7 cellular contexts compared by ENCODE assay signal in genomic region chr11:61817471-61818202, GRCh38. TPM values are rescaled to one million over a fixed set of nuclear protein-coding genes. Genes with fewer than 3 reads are reported as not detected.
DNase-seq lines count a peak whose midpoint lies in the region; FAIRE-seq and TF ChIP-seq lines count a peak whose summit lies in the region.

No MANE protein-coding gene starts in this region.

- H3K9me2 ChIP-seq in GM23248 (ENCODE audit: insufficient read depth) = no peaks in the 10 kb centered on the region

- H4K20me1 ChIP-seq in GM23248 (ENCODE audit: insufficient read depth) = no peaks in the 10 kb centered on the region

- in situ Hi-C loops in GM23248 (cut with MboI) = no loop called here

- H3K9me3 ChIP-seq in GM23248 (ENCODE audit: low read depth) (no peaks in the 10 kb centered on the region), SJCRH30 (replicated peaks) (no peaks in the 10 kb centered on the region), skeletal muscle tissue (ENCODE audit: control insufficient read depth in 3 of 3, low read length in 3 of 3) (no peaks in the 10 kb centered on the region)

- FAIRE-seq in H54 (lab: Jason Lieb, UNC) = no peak

- peak overlapping the region; percentile 84 for H2AFZ ChIP-seq in GM23248

- H3K4me3 ChIP-seq in GM23248 = peak overlapping the region; percentile 81
- H3K4me3 ChIP-seq in SJCRH30 = peak overlapping the region; percentile 72
- H3K4me3 ChIP-seq in fibroblast of the aortic adventitia (ENCODE audit: low read depth, low read length) = peak overlapping the region; percentile 91
- H3K4me3 ChIP-seq in skeletal muscle tissue (ENCODE audit: low read length in 3 of 3) = peak overlapping the region in 2 of 3 donors; percentile 51 to 96

- no peak for TF ChIP-seq POLR2A in H54 (IDR thresholded peaks at IDR 0.05; ENCODE audit: low read depth, low read length)

- H3K4me1 ChIP-seq in GM23248 (ENCODE audit: insufficient read depth) (peaks cover 8% of the 10 kb centered on the region), SJCRH30 (no peaks in the 10 kb centered on the region), skeletal muscle tissue (ENCODE audit: control insufficient read depth in 3 of 3, insufficient read depth in 3 of 3, low read length in 3 of 3) (peaks cover 15 to 25% (median 18%) of the 10 kb centered on the region in 3 donors)

- DNase-seq in GM23248 (no peak), SJCRH30 (no peak), fibroblast of the aortic adventitia (ENCODE audit: low read depth) (no peak), globus pallidus (ENCODE audit: low spot score) (no peak), iPS-NIHi7 (ENCODE audit: extremely low spot score) (no peak), H54 (ENCODE audit: insufficient read length, low spot score) (no peak)

- 61 to 66% methylated on average over 6 of the region's 6 CpGs for WGBS in GM23248 (ENCODE audit: low coverage in 1 of 2, low lambda C conversion rate in 2 of 2, missing lambda C conversion rate in 2 of 2), 2 experiments

- H3K4me2 ChIP-seq in GM23248 (ENCODE audit: unreplicated experiment) = peak overlapping the region; percentile 94

- H3K27ac ChIP-seq in GM23248 (peak overlapping the region; percentile 43), SJCRH30 (peak overlapping the region; percentile 80), skeletal muscle tissue (ENCODE audit: low read depth, low read length) (no peak overlapping the region)

- peak overlapping the region; percentile 84 for H3K9ac ChIP-seq in GM23248
- H3K9ac ChIP-seq in skeletal muscle tissue (ENCODE audit: low read depth in 1 of 3, low read length in 3 of 3) = peak overlapping the region in 1 of 3 donors; percentile 93

- no peaks in the 10 kb centered on the region for H3K79me2 ChIP-seq in GM23248 (ENCODE audit: insufficient read depth)

- H3K36me3 ChIP-seq in GM23248 (ENCODE audit: low read depth) = no peaks in the 10 kb centered on the region
- peaks cover 10% of the 10 kb centered on the region for H3K36me3 ChIP-seq in SJCRH30
- peaks cover 0 to 3% (median 0%) of the 10 kb centered on the region in 3 donors for H3K36me3 ChIP-seq in skeletal muscle tissue (ENCODE audit: control insufficient read depth in 3 of 3, insufficient read depth in 3 of 3, low read length in 3 of 3)

- H3K27me3 ChIP-seq in GM23248 (replicated peaks; ENCODE audit: insufficient read depth) (no peaks in the 10 kb centered on the region), SJCRH30 (no peaks in the 10 kb centered on the region), skeletal muscle tissue (ENCODE audit: control insufficient read depth in 3 of 3, insufficient read depth in 3 of 3, low read length in 3 of 3) (peaks cover 0 to 2% (median 0%) of the 10 kb centered on the region in 3 donors)

- no peak for TF ChIP-seq CTCF in fibroblast of the aortic adventitia (IDR thresholded peaks at IDR 0.05; ENCODE audit: insufficient read depth, low read length)

- H3F3A ChIP-seq in GM23248 (ENCODE audit: insufficient read depth) = peaks cover 19% of the 10 kb centered on the region

RNA-seq across cellular contexts. Expression of gene FADS1, which starts 0.8 kb away (rescaled TPM):
- 12.9 and 44.9 TPM in 2 replicates for total RNA-seq in GM23248 (2014; rRNA removed; shearing (Covaris generic))
- 19.7 and 21.6 TPM in 2 replicates for polyA plus RNA-seq in GM23248 (2016; fragmentation: Nextera tagmentation; extraction: Ambion mirVana)
- total RNA-seq in SJCRH30 (2014; rRNA removed; shearing (Covaris generic)) = 94.6 and 105 TPM in 2 replicates
- 48.8 and 74.1 TPM in 2 replicates for total RNA-seq in fibroblast of the aortic adventitia (ENCODE audit: low replicate concordance)
- 16.2 TPM for total RNA-seq in skeletal muscle tissue

RNA-seq across cellular contexts. Expression of gene FADS2, which starts 10.5 kb away (rescaled TPM):
- 5.2 and 7.7 TPM in 2 replicates for total RNA-seq in GM23248 (2014; rRNA removed; shearing (Covaris generic))
- polyA plus RNA-seq in GM23248 (2016; fragmentation: Nextera tagmentation; extraction: Ambion mirVana) = 5.5 and 6.3 TPM in 2 replicates
- 13.3 and 14.2 TPM in 2 replicates for total RNA-seq in SJCRH30 (2014; rRNA removed; shearing (Covaris generic))
- 125 and 143 TPM in 2 replicates for total RNA-seq in fibroblast of the aortic adventitia (ENCODE audit: low replicate concordance)
- 41.2 TPM for total RNA-seq in skeletal muscle tissue

RNA-seq across cellular contexts. Expression of gene FEN1, which starts 24.9 kb away (rescaled TPM):
- total RNA-seq in GM23248 (2014; rRNA removed; shearing (Covaris generic)) = 29.0 and 29.2 TPM in 2 replicates
- polyA plus RNA-seq in GM23248 (2016; fragmentation: Nextera tagmentation; extraction: Ambion mirVana) = 29.1 and 31.5 TPM in 2 replicates
- 87.3 and 92.0 TPM in 2 replicates for total RNA-seq in SJCRH30 (2014; rRNA removed; shearing (Covaris generic))
- total RNA-seq in fibroblast of the aortic adventitia (ENCODE audit: low replicate concordance) (12.3 and 43.3 TPM in 2 replicates), skeletal muscle tissue (11.0 TPM)

RNA-seq across cellular contexts. Expression of gene TMEM258, which starts 25.2 kb away (rescaled TPM):
- total RNA-seq in GM23248 (2014; rRNA removed; shearing (Covaris generic)) = 28.5 and 72.8 TPM in 2 replicates
- 258 and 259 TPM in 2 replicates for polyA plus RNA-seq in GM23248 (2016; fragmentation: Nextera tagmentation; extraction: Ambion mirVana)
- 95.5 and 123 TPM in 2 replicates for total RNA-seq in SJCRH30 (2014; rRNA removed; shearing (Covaris generic))
- total RNA-seq in fibroblast of the aortic adventitia (ENCODE audit: low replicate concordance) (14.1 and 98.1 TPM in 2 replicates), skeletal muscle tissue (118 TPM)
